In genomic region chr9:16344343-16344742, GRCh38 we compare ENCODE assay signal across 14 cellular contexts.
DNase-seq lines count a peak whose midpoint lies in the region; ATAC-seq, FAIRE-seq and TF ChIP-seq lines count a peak whose summit lies in the region.
"Had no signal": no experiment of that assay in that cellular context is flagged by ENCODE, and none has a peak within 500 bp of the region (broad histone marks: within the 10 kb centered on the region; RNA-seq: fewer than 3 reads in every experiment).

No MANE protein-coding gene starts in this region.

- TF ChIP-seq CTCF in choroid plexus epithelial cell (conservative IDR thresholded peaks at IDR 0.05; ENCODE audit: low read depth, low read length) (no peak), left lung (IDR thresholded peaks at IDR 0.05) (no peak), ascending aorta (IDR thresholded peaks at IDR 0.05) (no peak)

- H3K27ac ChIP-seq in left lung, result peak overlapping the region in 1 of 2 donors; percentile 59
- peak overlapping the region in 1 of 2 donors; percentile 63 for H3K27ac ChIP-seq in ascending aorta
- H3K27ac ChIP-seq: 22Rv1, lower lobe of right lung had no signal

- H3K9me3 Mint-ChIP-seq in activated T-cell treated with anti-CD3 and anti-CD28 coated beads, Interleukin-2, amount 50 U/mL, for 24 hours, result no peaks in the 10 kb centered on the region
- H3K9me3 Mint-ChIP-seq: activated T-cell treated with anti-CD3 and anti-CD28 coated beads, Interleukin-2, amount 50 U/mL, for 4 hours had no signal

- no peak overlapping the region for H3K4me3 Mint-ChIP-seq in activated T-cell treated with anti-CD3 and anti-CD28 coated beads, Interleukin-2, amount 50 U/mL, for 24 hours
- H3K4me3 Mint-ChIP-seq: activated T-cell treated with anti-CD3 and anti-CD28 coated beads, Interleukin-2, amount 50 U/mL, for 4 hours; type B pancreatic cell had no signal

- H3K4me3 ChIP-seq in choroid plexus epithelial cell (ENCODE audit: low read depth, low read length) (no peak overlapping the region), left lung (no peak overlapping the region), ascending aorta (no peak overlapping the region)
- H3K4me3 ChIP-seq: lower lobe of right lung had no signal

- H3K27me3 Mint-ChIP-seq in activated T-cell treated with anti-CD3 and anti-CD28 coated beads, Interleukin-2, amount 50 U/mL, for 24 hours, result no peaks in the 10 kb centered on the region

- H3K9me3 ChIP-seq in left lung (no peaks in the 10 kb centered on the region), ascending aorta (no peaks in the 10 kb centered on the region)
- H3K9me3 ChIP-seq: lower lobe of right lung had no signal

- ATAC-seq in left lung, result peak; percentile 51
- no peak for ATAC-seq in GM18867 (IDR thresholded peaks at IDR 0.05; ENCODE audit: unreplicated experiment)
- ATAC-seq: activated T-cell treated with anti-CD3 and anti-CD28 coated beads, Interleukin-2, amount 50 U/mL, for 4 hours had no signal

- no peak overlapping the region for H3K27ac Mint-ChIP-seq in activated T-cell treated with anti-CD3 and anti-CD28 coated beads, Interleukin-2, amount 50 U/mL, for 24 hours
- H3K27ac Mint-ChIP-seq: type B pancreatic cell had no signal

- no peaks in the 10 kb centered on the region for H3K4me1 Mint-ChIP-seq in activated T-cell treated with anti-CD3 and anti-CD28 coated beads, Interleukin-2, amount 50 U/mL, for 24 hours (ENCODE audit: low read depth)

- H3K36me3 ChIP-seq in left lung (no peaks in the 10 kb centered on the region), ascending aorta (no peaks in the 10 kb centered on the region)
- H3K36me3 ChIP-seq: lower lobe of right lung had no signal

- DNase-seq in DMS53 (lab: John Stamatoyannopoulos, UW) (peak; percentile 3), DMS53 treated with DMSO at 0.1 percent for 48 hours (lab: John Stamatoyannopoulos, UW; ENCODE audit: unreplicated experiment) (no peak), choroid plexus epithelial cell (ENCODE audit: low read depth) (peak; percentile 89), left lung (no peak), urothelium cell line (ENCODE audit: low spot score) (peak; percentile 75), ascending aorta (ENCODE audit: low spot score in 2 of 2) (no peak)
- no peak for DNase-seq in activated T-cell treated with anti-CD3 and anti-CD28 coated beads, Interleukin-2, amount 50 U/mL, for 24 hours
- DNase-seq: activated T-cell treated with anti-CD3 and anti-CD28 coated beads, Interleukin-2, amount 50 U/mL, for 4 hours; effector CD4-positive, alpha-beta T cell; lower lobe of right lung; NCI-H748 treated with DMSO at 0.1 percent for 48 hours had no signal

- H3K27me3 ChIP-seq in left lung (no peaks in the 10 kb centered on the region), ascending aorta (no peaks in the 10 kb centered on the region)

- intact Hi-C loops in left lung (cut with DNase I), result no loop called here
- intact Hi-C loops in ascending aorta (cut with DNase I), result no loop called here

- FAIRE-seq in urothelium cell line (lab: Jason Lieb, UNC), result no peak

- H3K36me3 Mint-ChIP-seq in activated T-cell treated with anti-CD3 and anti-CD28 coated beads, Interleukin-2, amount 50 U/mL, for 24 hours (ENCODE audit: low read depth), result no peaks in the 10 kb centered on the region
- H3K36me3 Mint-ChIP-seq: type B pancreatic cell had no signal

- H3K4me1 ChIP-seq in left lung (peaks cover 0 to 7% of the 10 kb centered on the region in 2 donors), ascending aorta (peaks cover 0 to 12% of the 10 kb centered on the region in 2 donors)
- H3K4me1 ChIP-seq: lower lobe of right lung had no signal

Comparison
In these comparisons a context has a peak if more than half of its experiments do, and no peak if none do; other contexts are left out.
1. DNase-seq: peak in DMS53 (single experiment), choroid plexus epithelial cell (single experiment) and urothelium cell line (single experiment); none in DMS53 treated with DMSO at 0.1 percent for 48 hours (single experiment), left lung (0 of 2), ascending aorta (0 of 2) and activated T-cell treated with anti-CD3 and anti-CD28 coated beads, Interleukin-2, amount 50 U/mL, for 24 hours (single experiment).